Comparison of ENCODE assay signal across 8 cellular contexts in genomic region chr21:32096411-32096810, GRCh38.
A peak's percentile ranks its signal among the peaks of the same experiment; 100 is the strongest.
DNase-seq lines count a peak whose midpoint lies in the region; ATAC-seq, FAIRE-seq and TF ChIP-seq lines count a peak whose summit lies in the region.

No MANE protein-coding gene starts in this region.

- DNase-seq in Calu3 (peak; percentile 30), H54 (ENCODE audit: insufficient read length, low spot score) (peak; percentile 32), PC-3 (peak; percentile 15), hepatocyte (ENCODE audit: low spot score) (no peak), substantia nigra (lab: John Stamatoyannopoulos, UW) (no peak), T1000 (lab: John Stamatoyannopoulos, UW) (no peak)

- FAIRE-seq in H54 (lab: Jason Lieb, UNC), result no peak

- H4K20me1 ChIP-seq in PC-3 (ENCODE audit: low read length) (no peaks in the 10 kb centered on the region), hepatocyte (ENCODE audit: insufficient read depth, poor library complexity, severe bottlenecking) (no peaks in the 10 kb centered on the region)

- no peak overlapping the region for H3K9ac ChIP-seq in PC-3 (ENCODE audit: low read length)

- no peaks in the 10 kb centered on the region for H3K4me1 Mint-ChIP-seq in Calu3 (ENCODE audit: low read depth, unreplicated experiment)

- no peaks in the 10 kb centered on the region for H3F3A ChIP-seq in PC-3 (ENCODE audit: low read length, unreplicated experiment)

- H3K4me2 ChIP-seq in PC-3 (ENCODE audit: low read length) (no peak overlapping the region), hepatocyte (no peak overlapping the region)

- peak; percentile 39 for TF ChIP-seq CTCF in Calu3 (IDR thresholded peaks at IDR 0.05; ENCODE audit: unreplicated experiment)
- peak; percentile 60 for TF ChIP-seq CTCF in PC-3 (conservative IDR thresholded peaks at IDR 0.05; ENCODE audit: low read depth, low read length)
- TF ChIP-seq CTCF in hepatocyte (IDR thresholded peaks at IDR 0.05; ENCODE audit: poor library complexity), result peak; percentile 15

- 32% methylated on average over 3 of the region's 3 CpGs for WGBS in hepatocyte (ENCODE audit: low lambda C conversion rate, missing lambda C conversion rate)

- H3K4me3 ChIP-seq in PC-3 (ENCODE audit: low read length), result no peak overlapping the region
- no peak overlapping the region for H3K4me3 ChIP-seq in hepatocyte

- no peaks in the 10 kb centered on the region for H3K9me3 Mint-ChIP-seq in Calu3 (ENCODE audit: low read depth, unreplicated experiment)

- BruUV-seq in Calu3 (replicated peaks; lab: Mats Ljungman, UMichigan) (no TSS peak), PC-3 (replicated peaks; lab: Mats Ljungman, UMichigan) (no TSS peak)

- no peak overlapping the region for H3K27ac ChIP-seq in PC-3 (ENCODE audit: low read length)
- H3K27ac ChIP-seq in hepatocyte, result no peak overlapping the region
- no peak overlapping the region for H3K27ac ChIP-seq in substantia nigra (ENCODE audit: low read depth, low read length, poor library complexity, severe bottlenecking)

- H3K9me2 ChIP-seq in PC-3 (replicated peaks; ENCODE audit: low read length), result no peaks in the 10 kb centered on the region
- H3K9me2 ChIP-seq in hepatocyte (replicated peaks; ENCODE audit: insufficient read depth), result no peaks in the 10 kb centered on the region

- ATAC-seq in PC-3, result peak; percentile 40; the same call in 1 of the 2 replicates
- no peak for ATAC-seq in HG02970 (IDR thresholded peaks at IDR 0.05; ENCODE audit: low FRiP score, unreplicated experiment)
- no peak for ATAC-seq in HG02981 (IDR thresholded peaks at IDR 0.05; ENCODE audit: unreplicated experiment)

- H2AFZ ChIP-seq in PC-3 (ENCODE audit: low read length) (no peak overlapping the region), hepatocyte (no peak overlapping the region)

- H3K27me3 Mint-ChIP-seq in Calu3 (ENCODE audit: unreplicated experiment), result peaks cover 62% of the 10 kb centered on the region

- no peaks in the 10 kb centered on the region for H3K36me3 Mint-ChIP-seq in Calu3 (ENCODE audit: insufficient read depth, unreplicated experiment)

- POLR2A ChIA-PET in PC-3 (lab: Charles Lee; ENCODE audit: unreplicated experiment), result no interaction called here

- no peaks in the 10 kb centered on the region for H3K36me3 ChIP-seq in PC-3 (ENCODE audit: low read depth, low read length)
- H3K36me3 ChIP-seq in hepatocyte (replicated peaks; ENCODE audit: insufficient read depth, low read depth), result no peaks in the 10 kb centered on the region

- no peaks in the 10 kb centered on the region for H3K9me3 ChIP-seq in PC-3 (ENCODE audit: low read length)
- H3K9me3 ChIP-seq in hepatocyte (ENCODE audit: low read depth), result no peaks in the 10 kb centered on the region

- no peak for TF ChIP-seq POLR2A in H54 (IDR thresholded peaks at IDR 0.05; ENCODE audit: low read depth, low read length)

- H3K4me1 ChIP-seq in PC-3 (ENCODE audit: insufficient read depth, low read length) (no peaks in the 10 kb centered on the region), hepatocyte (ENCODE audit: insufficient read depth) (no peaks in the 10 kb centered on the region)

- no peak overlapping the region for H3K27ac Mint-ChIP-seq in Calu3 (ENCODE audit: unreplicated experiment)

- CTCF ChIA-PET in Calu3 (lab: Charles Lee) (interaction anchor here (0.5 kb wide), 1 partner anchor 460 kb away, joined by 4 read pairs; no protein-coding TSS in a partner anchor), PC-3 (lab: Charles Lee) (interaction anchor here (1.0 kb wide), 1 partner anchor 162 kb away, joined by 6 read pairs; no protein-coding TSS in a partner anchor)

- peaks cover 21% of the 10 kb centered on the region for H3K27me3 ChIP-seq in PC-3 (ENCODE audit: low read length)
- H3K27me3 ChIP-seq in hepatocyte, result no peaks in the 10 kb centered on the region

- H3K4me3 Mint-ChIP-seq in Calu3 (ENCODE audit: low read depth, unreplicated experiment), result no peak overlapping the region

- intact Hi-C loops in Calu3 (cut with micrococcal nuclease; ENCODE audit: unreplicated experiment) (no loop called here), PC-3 (cut with micrococcal nuclease) (no loop called here)

- no peaks in the 10 kb centered on the region for H3K79me2 ChIP-seq in PC-3 (ENCODE audit: low read length)
- H3K79me2 ChIP-seq in hepatocyte, result no peaks in the 10 kb centered on the region

Comparison
In these comparisons a context has a peak if more than half of its experiments do, and no peak if none do; other contexts are left out.
1. DNase-seq: peak in Calu3 (single experiment), H54 (single experiment) and PC-3 (single experiment); none in hepatocyte (single experiment), substantia nigra (0 of 49) and T1000 (single experiment).
2. Peak in every context shown above with its lines, with median percentiles within 50 percentile points of each other: CTCF ChIP-seq.